9 cellular contexts compared by ENCODE assay signal in genomic region chr22:36383110-36383581, GRCh38. TPM values are rescaled to one million over a fixed set of nuclear protein-coding genes. Genes with fewer than 3 reads are reported as not detected.
A peak's percentile ranks its signal among the peaks of the same experiment; 100 is the strongest.
DNase-seq lines count a peak whose midpoint lies in the region; ATAC-seq and TF ChIP-seq lines count a peak whose summit lies in the region.
"Had no signal": no experiment of that assay in that cellular context is flagged by ENCODE, and none has a peak within 500 bp of the region (broad histone marks: within the 10 kb centered on the region; RNA-seq: fewer than 3 reads in every experiment).

No MANE protein-coding gene starts in this region.

- no peaks in the 10 kb centered on the region for H3K36me3 ChIP-seq in CD8-positive, alpha-beta T cell (ENCODE audit: insufficient read depth, low read length)
- no peaks in the 10 kb centered on the region for H3K36me3 ChIP-seq in thyroid gland

- no peaks in the 10 kb centered on the region for H3K27me3 Mint-ChIP-seq in CD8-positive, alpha-beta T cell (ENCODE audit: low read depth)

- TF ChIP-seq CTCF in CD8-positive, alpha-beta T cell (IDR thresholded peaks at IDR 0.05) = no peak
- TF ChIP-seq CTCF in thyroid gland (IDR thresholded peaks at IDR 0.05) = no peak

- POLR2A ChIA-PET in CD8-positive, alpha-beta T cell (lab: Charles Lee) = interaction anchor here (0.8 to 6.5 kb wide), 7 partner anchors 13 to 93 kb away, joined by 3 to 124 read pairs (median 17); no protein-coding TSS in a partner anchor

- peak overlapping the region; percentile 33 for H3K4me3 ChIP-seq in CD8-positive, alpha-beta T cell (ENCODE audit: low read depth, low read length)
- no peak overlapping the region for H3K4me3 ChIP-seq in thyroid gland (replicated peaks in 1 of 3)

- CTCF ChIA-PET in CD8-positive, alpha-beta T cell (lab: Charles Lee) = interaction anchor here (0.7 to 3.9 kb wide), 7 partner anchors 12 to 124 kb away, joined by 3 to 29 read pairs (median 20); no protein-coding TSS in a partner anchor

- peak in 5 of 7 experiments; percentile 46 to 77 (median 68) for DNase-seq in CD8-positive, alpha-beta T cell
- DNase-seq in activated T-cell treated with anti-CD3 and anti-CD28 coated beads, Interleukin-2, amount 50 U/mL, for 1 hour = peak; percentile 60
- DNase-seq in iris pigment epithelial cell (ENCODE audit: low read depth) (peak; percentile 94), thyroid gland (peak in 1 of 2 donors; percentile 57), retina (no peak)

- peak overlapping the region; percentile 90 for H3K27ac Mint-ChIP-seq in CD8-positive, alpha-beta T cell

- H3K4me1 Mint-ChIP-seq in CD8-positive, alpha-beta T cell (ENCODE audit: low read depth) = peaks cover 68% of the 10 kb centered on the region

- 15 to 43% methylated on average over 3 to 4 of the region's 4 CpGs for WGBS in thyroid gland, 2 donors

- intact Hi-C loops in CD8-positive, alpha-beta T cell (cut with DNase I, micrococcal nuclease) = loop anchor here in 1 of 2 experiments (5.0 to 10.0 kb wide), 2 partner anchors 221 to 852 kb away; partner anchors contain the start of gene APOL3
- intact Hi-C loops in thyroid gland (cut with DNase I) = no loop called here

- peak; percentile 2 for ATAC-seq in CD8-positive, alpha-beta T cell
- ATAC-seq in HG02678 (IDR thresholded peaks at IDR 0.05; ENCODE audit: unreplicated experiment) (peak; percentile 18), GM21423 (IDR thresholded peaks at IDR 0.05; ENCODE audit: unreplicated experiment) (no peak), GM19455 (IDR thresholded peaks at IDR 0.05; ENCODE audit: unreplicated experiment) (no peak)

- TF ChIP-seq POLR2A in thyroid gland (IDR thresholded peaks at IDR 0.05) = no peak

- no peaks in the 10 kb centered on the region for H3K9me3 ChIP-seq in CD8-positive, alpha-beta T cell (ENCODE audit: low read length)
- no peaks in the 10 kb centered on the region for H3K9me3 ChIP-seq in thyroid gland

- H3K9me3 Mint-ChIP-seq in CD8-positive, alpha-beta T cell = no peaks in the 10 kb centered on the region

- H3K4me3 Mint-ChIP-seq in CD8-positive, alpha-beta T cell = peak overlapping the region; percentile 69

- peak overlapping the region; percentile 36 for H3K27ac ChIP-seq in CD8-positive, alpha-beta T cell (ENCODE audit: low read depth, low read length)
- H3K27ac ChIP-seq in thyroid gland = peak overlapping the region; percentile 52 to 99 (median 99)
- H3K27ac ChIP-seq: HL-60 had no signal

- H3K4me1 ChIP-seq in CD8-positive, alpha-beta T cell (ENCODE audit: insufficient read depth, low read length) = peaks cover 65% of the 10 kb centered on the region
- peaks cover 40 to 73% of the 10 kb centered on the region in 2 donors for H3K4me1 ChIP-seq in thyroid gland

- no peaks in the 10 kb centered on the region for H3K27me3 ChIP-seq in CD8-positive, alpha-beta T cell (ENCODE audit: insufficient read depth, low read length)
- no peaks in the 10 kb centered on the region for H3K27me3 ChIP-seq in thyroid gland

- H3K36me3 Mint-ChIP-seq in CD8-positive, alpha-beta T cell = peaks cover 51% of the 10 kb centered on the region

RNA-seq across cellular contexts. Expression of gene MYH9, which starts 4.6 kb away (rescaled TPM):
- total RNA-seq in CD8-positive, alpha-beta T cell = 100 to 1,000 TPM; 703 to 757 TPM
- 100 to 1,000 TPM; 228 to 375 (median 275) TPM for total RNA-seq in thyroid gland

Comparison
In these comparisons a context has a peak if more than half of its experiments do, and no peak if none do; other contexts are left out.
1. ATAC-seq: peak in CD8-positive, alpha-beta T cell (single experiment) and HG02678 (single experiment); none in GM21423 (single experiment) and GM19455 (single experiment).